1 cellular context compared by ENCODE assay signal in genomic region chr7:1312098-1313070, GRCh38.
TF ChIP-seq lines count a peak whose summit lies in the region.

No MANE protein-coding gene starts in this region.

TF ChIP-seq in HepG2, 621 proteins besides CTCF, POLR2A, EP300 and RAD21 (continued from another document):
- TF ChIP-seq MNT (IDR thresholded peaks at IDR 0.05) (peak; percentile 48), ZNF414 (CRISPR knock-in tag; IDR thresholded peaks at IDR 0.05) (no peak), ZBTB43 (CRISPR knock-in tag; conservative IDR thresholded peaks at IDR 0.05) (no peak), HDAC2 (CRISPR knock-in tag; IDR thresholded peaks at IDR 0.05) (no peak)
